Comparison of ENCODE assay signal across 20 cellular contexts in genomic region chr17:38712593-38712992, GRCh38. TPM values are rescaled to one million over a fixed set of nuclear protein-coding genes. Genes with fewer than 3 reads are reported as not detected.
DNase-seq lines count a peak whose midpoint lies in the region; ATAC-seq and TF ChIP-seq lines count a peak whose summit lies in the region.
"Had no signal": no experiment of that assay in that cellular context is flagged by ENCODE, and none has a peak within 500 bp of the region (broad histone marks: within the 10 kb centered on the region; RNA-seq: fewer than 3 reads in every experiment).

No MANE protein-coding gene starts in this region.

- no peak overlapping the region for H2BK120ac ChIP-seq in H9 (ENCODE audit: low read depth, low read length, poor library complexity, severe bottlenecking)

- H3K27me3 Mint-ChIP-seq in activated naive CD4-positive, alpha-beta T cell treated with anti-CD3 and anti-CD28 coated beads, Interleukin-2, amount 50 U/mL, for 24 hours: no peaks in the 10 kb centered on the region
- no peaks in the 10 kb centered on the region for H3K27me3 Mint-ChIP-seq in activated naive CD4-positive, alpha-beta T cell treated with anti-CD3 and anti-CD28 coated beads, Interleukin-2, amount 10 ng/mL, durations not matched to agents 7 days and 5 days
- H3K27me3 Mint-ChIP-seq in H9 (ENCODE audit: low read depth): peaks cover 56% of the 10 kb centered on the region
- no peaks in the 10 kb centered on the region for H3K27me3 Mint-ChIP-seq in activated naive CD8-positive, alpha-beta T cell treated with anti-CD3 and anti-CD28 coated beads for 36 hours
- H3K27me3 Mint-ChIP-seq: CD4-positive, alpha-beta T cell had no signal

- no peak for ATAC-seq in psoas muscle
- no peak for ATAC-seq in SK-N-SH treated with all-trans-retinoic acid at 6 μM for 48 hours

- no peak overlapping the region for H3K14ac ChIP-seq in H9 (ENCODE audit: insufficient read depth, low read length)

- H3K4me3 Mint-ChIP-seq in activated naive CD4-positive, alpha-beta T cell treated with anti-CD3 and anti-CD28 coated beads, Interleukin-2, amount 50 U/mL, for 24 hours: no peak overlapping the region
- no peak overlapping the region for H3K4me3 Mint-ChIP-seq in activated naive CD4-positive, alpha-beta T cell treated with anti-CD3 and anti-CD28 coated beads, Interleukin-2, amount 10 ng/mL, durations not matched to agents 7 days and 5 days
- peak overlapping the region in 1 of 2 experiments; percentile 54; a peak in 3 of 5 replicates for H3K4me3 Mint-ChIP-seq in H9
- H3K4me3 Mint-ChIP-seq in activated naive CD8-positive, alpha-beta T cell treated with anti-CD3 and anti-CD28 coated beads for 36 hours: no peak overlapping the region
- H3K4me3 Mint-ChIP-seq: HFFc6 had no signal

- no peak overlapping the region for H3K4me3 ChIP-seq in psoas muscle
- H3K4me3 ChIP-seq: Peyer's patch had no signal

- no peak overlapping the region for H2AFZ ChIP-seq in H9 (ENCODE audit: low read length)

- peaks cover 71% of the 10 kb centered on the region for H3K4me1 Mint-ChIP-seq in activated naive CD4-positive, alpha-beta T cell treated with anti-CD3 and anti-CD28 coated beads, Interleukin-2, amount 50 U/mL, for 24 hours
- peaks cover 64% of the 10 kb centered on the region for H3K4me1 Mint-ChIP-seq in activated naive CD4-positive, alpha-beta T cell treated with anti-CD3 and anti-CD28 coated beads, Interleukin-2, amount 10 ng/mL, durations not matched to agents 7 days and 5 days
- H3K4me1 Mint-ChIP-seq in H9: peaks cover 31 to 69% of the 10 kb centered on the region in 2 experiments
- peaks cover 60% of the 10 kb centered on the region for H3K4me1 Mint-ChIP-seq in activated naive CD8-positive, alpha-beta T cell treated with anti-CD3 and anti-CD28 coated beads for 36 hours

- H2AK5ac ChIP-seq in H9 (ENCODE audit: insufficient read length, low read length): no peak overlapping the region

- H3K9ac ChIP-seq in H9 (ENCODE audit: extremely low read depth, insufficient read length, low read length): no peak overlapping the region

- H3K4ac ChIP-seq in H9 (ENCODE audit: low read depth, low read length): no peak overlapping the region

- H3K27ac ChIP-seq in H9 (ENCODE audit: insufficient read length, low read depth, low read length): no peak overlapping the region
- peak overlapping the region; percentile 58 for H3K27ac ChIP-seq in psoas muscle
- H3K27ac ChIP-seq: Peyer's patch had no signal

- H2BK5ac ChIP-seq in H9 (ENCODE audit: insufficient read length, low read length): no peak overlapping the region

- no peak overlapping the region for H3T11ph ChIP-seq in H9 (ENCODE audit: low read length)

- CTCF ChIA-PET in activated naive CD4-positive, alpha-beta T cell treated with anti-CD3 and anti-CD28 coated beads, Interleukin-2, amount 10 ng/mL, durations not matched to agents 7 days and 5 days (lab: Charles Lee): no interaction called here

- H3K79me2 ChIP-seq in H9 (ENCODE audit: insufficient read depth, low read length): no peaks in the 10 kb centered on the region

- no peak for DNase-seq in activated naive CD4-positive, alpha-beta T cell treated with anti-CD3 and anti-CD28 coated beads, Interleukin-2, amount 10 ng/mL, durations not matched to agents 7 days and 5 days
- DNase-seq in H9 (peak; percentile 27), psoas muscle (no peak), islet precursor cell (no peak), SKM-1 (lab: John Stamatoyannopoulos, UW; ENCODE audit: unreplicated experiment) (no peak)
- no peak for DNase-seq in activated naive CD8-positive, alpha-beta T cell treated with anti-CD3 and anti-CD28 coated beads for 36 hours
- DNase-seq: AML-193; CD4-positive, alpha-beta T cell; DND-41; HFFc6; Karpas-422; MM.1S; NCI-H1105; NCI-H187 treated with DMSO at 0.1 percent for 48 hours; NCI-H510A; NCI-H82; Peyer's patch; SIG-M5 had no signal

- no peak overlapping the region for H4K8ac ChIP-seq in H9 (replicated peaks; ENCODE audit: insufficient read length, low read depth, low read length)

- no peak overlapping the region for H4K5ac ChIP-seq in H9 (ENCODE audit: insufficient read length, low read depth, low read length)

- intact Hi-C loops in psoas muscle (cut with DNase I): no loop called here

- peaks cover 3% of the 10 kb centered on the region; the same call in 1 of the 2 replicates for H3K4me1 ChIP-seq in H9 (ENCODE audit: insufficient read depth, low read length)
- peaks cover 45% of the 10 kb centered on the region for H3K4me1 ChIP-seq in psoas muscle

- no peak overlapping the region for H2BK12ac ChIP-seq in H9 (ENCODE audit: insufficient read length, low read depth, low read length)

- H3K4me2 ChIP-seq in H9 (ENCODE audit: insufficient read depth, insufficient read length, low read length): no peak overlapping the region

- H3K18ac ChIP-seq in H9 (ENCODE audit: insufficient read length, low read depth, low read length): no peak overlapping the region

- no peaks in the 10 kb centered on the region for H4K20me1 ChIP-seq in H9 (ENCODE audit: control insufficient read depth, insufficient read depth, insufficient read length)

- H3K27me3 ChIP-seq in H9 (ENCODE audit: insufficient read depth, low read length) (peaks cover 5% of the 10 kb centered on the region; the same call in 1 of the 2 replicates), psoas muscle (ENCODE audit: insufficient read depth in 3 of 3, low read length in 2 of 3) (no peaks in the 10 kb centered on the region)
- H3K27me3 ChIP-seq: Peyer's patch had no signal

- H3K9me3 Mint-ChIP-seq in activated naive CD4-positive, alpha-beta T cell treated with anti-CD3 and anti-CD28 coated beads, Interleukin-2, amount 50 U/mL, for 24 hours: no peaks in the 10 kb centered on the region
- H3K9me3 Mint-ChIP-seq in activated naive CD4-positive, alpha-beta T cell treated with anti-CD3 and anti-CD28 coated beads, Interleukin-2, amount 10 ng/mL, durations not matched to agents 7 days and 5 days: no peaks in the 10 kb centered on the region
- H3K9me3 Mint-ChIP-seq in H9: no peaks in the 10 kb centered on the region
- H3K9me3 Mint-ChIP-seq in activated naive CD8-positive, alpha-beta T cell treated with anti-CD3 and anti-CD28 coated beads for 36 hours: no peaks in the 10 kb centered on the region
- H3K9me3 Mint-ChIP-seq: CD4-positive, alpha-beta T cell; HFFc6 had no signal

- WGBS in H9 (ENCODE audit: extremely low coverage, insufficient read length, low lambda C conversion rate): no CpG with 5 or more reads among the region's 10 CpGs
- WGBS in psoas muscle, 3 donors: 91 to 96% (median 96%) methylated on average over 10 of the region's 10 CpGs

- H3K56ac ChIP-seq in H9 (ENCODE audit: insufficient read length, low read depth, low read length): no peak overlapping the region

- no peak overlapping the region for H2BK20ac ChIP-seq in H9 (ENCODE audit: low read depth, low read length, poor library complexity, severe bottlenecking)

- H3K36me3 Mint-ChIP-seq in activated naive CD4-positive, alpha-beta T cell treated with anti-CD3 and anti-CD28 coated beads, Interleukin-2, amount 50 U/mL, for 24 hours: peaks cover 17% of the 10 kb centered on the region
- H3K36me3 Mint-ChIP-seq in activated naive CD4-positive, alpha-beta T cell treated with anti-CD3 and anti-CD28 coated beads, Interleukin-2, amount 10 ng/mL, durations not matched to agents 7 days and 5 days: peaks cover 63% of the 10 kb centered on the region
- H3K36me3 Mint-ChIP-seq in H9 (ENCODE audit: insufficient read depth in 1 of 3, low read depth in 3 of 3): peaks cover 3 to 15% (median 7%) of the 10 kb centered on the region in 3 experiments; a peak in 6 of 7 replicates
- peaks cover 38% of the 10 kb centered on the region for H3K36me3 Mint-ChIP-seq in activated naive CD8-positive, alpha-beta T cell treated with anti-CD3 and anti-CD28 coated beads for 36 hours

- TF ChIP-seq CTCF in H9 (conservative IDR thresholded peaks at IDR 0.05) (no peak), psoas muscle (IDR thresholded peaks at IDR 0.05) (no peak)

- H4K91ac ChIP-seq in H9 (ENCODE audit: insufficient read length, low read depth, low read length): no peak overlapping the region

- no peaks in the 10 kb centered on the region for H3K79me1 ChIP-seq in H9 (ENCODE audit: insufficient read depth, low read depth, low read length, poor library complexity, severe bottlenecking)

- no peaks in the 10 kb centered on the region for H3K23me2 ChIP-seq in H9 (ENCODE audit: insufficient read length, low read depth, low read length, poor library complexity, severe bottlenecking)

- H3K9me3 ChIP-seq in H9 (ENCODE audit: control insufficient read depth, low read depth, low read length) (no peaks in the 10 kb centered on the region), psoas muscle (no peaks in the 10 kb centered on the region)
- H3K9me3 ChIP-seq: Peyer's patch had no signal

- peaks cover 0 to 97% of the 10 kb centered on the region in 2 donors for H3K36me3 ChIP-seq in psoas muscle (ENCODE audit: insufficient read depth in 1 of 2, low read depth in 1 of 2)

- no peak overlapping the region for H2BK15ac ChIP-seq in H9 (ENCODE audit: low read depth, low read length)

- peak overlapping the region; percentile 70 for H3K27ac Mint-ChIP-seq in activated naive CD4-positive, alpha-beta T cell treated with anti-CD3 and anti-CD28 coated beads, Interleukin-2, amount 50 U/mL, for 24 hours
- H3K27ac Mint-ChIP-seq in activated naive CD4-positive, alpha-beta T cell treated with anti-CD3 and anti-CD28 coated beads, Interleukin-2, amount 10 ng/mL, durations not matched to agents 7 days and 5 days: no peak overlapping the region
- H3K27ac Mint-ChIP-seq in H9: no peak overlapping the region; a peak in 1 of 7 replicates
- H3K27ac Mint-ChIP-seq in activated naive CD8-positive, alpha-beta T cell treated with anti-CD3 and anti-CD28 coated beads for 36 hours: peak overlapping the region; percentile 74
- H3K27ac Mint-ChIP-seq: CD4-positive, alpha-beta T cell; HFFc6 had no signal

- no peak overlapping the region for H3K23ac ChIP-seq in H9 (ENCODE audit: insufficient read length, low read depth, low read length)

RNA-seq across cellular contexts. Expression of gene MLLT6, which starts 7.5 kb away (rescaled TPM):
- total RNA-seq in H9 (2021): 25.1 and 26.4 TPM in 2 replicates
- total RNA-seq in activated naive CD8-positive, alpha-beta T cell treated with anti-CD3 and anti-CD28 coated beads for 36 hours: 100 to 1,000 TPM; 125 to 130 TPM
- total RNA-seq in psoas muscle: 100 to 1,000 TPM in 1 of 4 donors, 10 to 100 TPM in 3; 78.5 to 120 (median 84.9) TPM
- polyA plus RNA-seq in psoas muscle: 10 to 100 TPM; 16.3 to 50.2 (median 25.5) TPM

RNA-seq across cellular contexts. Expression of gene CISD3, which starts 17.5 kb away (rescaled TPM):
- total RNA-seq in H9 (2021) (10.7 and 11.2 TPM in 2 replicates), psoas muscle (10 to 100 TPM; 29.9 to 45.5 (median 37.4) TPM)
- total RNA-seq in activated naive CD8-positive, alpha-beta T cell treated with anti-CD3 and anti-CD28 coated beads for 36 hours: 10 to 100 TPM; 54.3 to 57.4 TPM
- 10 to 100 TPM; 39.6 to 83.6 (median 41.5) TPM for polyA plus RNA-seq in psoas muscle

RNA-seq across cellular contexts. Expression of gene PCGF2, which starts 35.5 kb away (rescaled TPM):
- 106 and 116 TPM in 2 replicates for total RNA-seq in H9 (2021)
- under 1 TPM; 0.40 to 0.74 TPM for total RNA-seq in activated naive CD8-positive, alpha-beta T cell treated with anti-CD3 and anti-CD28 coated beads for 36 hours
- total RNA-seq in psoas muscle: 10 to 100 TPM in 1 of 4 donors, 1 to 10 TPM in 3; 7.1 to 10.8 (median 7.5) TPM
- polyA plus RNA-seq in psoas muscle: 1 to 10 TPM; 3.3 to 5.8 (median 5.1) TPM
- total RNA-seq: CD4-positive, alpha-beta T cell had no signal

RNA-seq across cellular contexts. Expression of gene EPOP, which starts 37.8 kb away (rescaled TPM):
- total RNA-seq in H9 (2021) (5.9 and 6.1 TPM in 2 replicates), psoas muscle (1 to 10 TPM in 1 of 4 donors, under 1 TPM in 3; 0.21 to 1.2 (median 0.63) TPM)
- total RNA-seq in activated naive CD8-positive, alpha-beta T cell treated with anti-CD3 and anti-CD28 coated beads for 36 hours: 10 to 100 TPM; 33.6 to 33.7 TPM
- polyA plus RNA-seq in psoas muscle: 1 to 10 TPM in 1 of 3 donors, under 1 TPM in 2; 0.21 to 1.1 (median 0.44) TPM

RNA-seq across cellular contexts. Expression of gene PSMB3, which starts 39.9 kb away (rescaled TPM):
- total RNA-seq in H9 (2021) (242 and 252 TPM in 2 replicates), psoas muscle (100 to 1,000 TPM; 112 to 209 (median 184) TPM)
- total RNA-seq in activated naive CD8-positive, alpha-beta T cell treated with anti-CD3 and anti-CD28 coated beads for 36 hours: 100 to 1,000 TPM; 284 to 288 TPM
- 100 to 1,000 TPM; 286 to 463 (median 332) TPM for polyA plus RNA-seq in psoas muscle

Comparison
In these comparisons a context has a peak if more than half of its experiments do, and no peak if none do; other contexts are left out.
1. H3K27ac Mint-ChIP-seq: peak in activated naive CD4-positive, alpha-beta T cell treated with anti-CD3 and anti-CD28 coated beads, Interleukin-2, amount 50 U/mL, for 24 hours (single experiment) and activated naive CD8-positive, alpha-beta T cell treated with anti-CD3 and anti-CD28 coated beads for 36 hours (single experiment); none in activated naive CD4-positive, alpha-beta T cell treated with anti-CD3 and anti-CD28 coated beads, Interleukin-2, amount 10 ng/mL, durations not matched to agents 7 days and 5 days (single experiment) and H9 (0 of 3).